Comparison of ENCODE assay signal across 22 cellular contexts in genomic region chr12:132215644-132215989, GRCh38.
DNase-seq lines count a peak whose midpoint lies in the region; ATAC-seq, FAIRE-seq and TF ChIP-seq lines count a peak whose summit lies in the region.
"Had no signal": no experiment of that assay in that cellular context is flagged by ENCODE, and none has a peak within 500 bp of the region (broad histone marks: within the 10 kb centered on the region; RNA-seq: fewer than 3 reads in every experiment).

No MANE protein-coding gene starts in this region.

- H3K79me1 ChIP-seq in H1 (ENCODE audit: low read depth, low read length), result no peaks in the 10 kb centered on the region
- no peaks in the 10 kb centered on the region for H3K79me1 ChIP-seq in neuronal stem cell (ENCODE audit: low read depth, low read length)

- no peaks in the 10 kb centered on the region for H3K79me2 ChIP-seq in H1 (ENCODE audit: control insufficient read depth in 1 of 2, insufficient read depth in 2 of 2, low read length in 2 of 2)

- H3K14ac ChIP-seq in H1 (ENCODE audit: insufficient read length), result peak overlapping the region; percentile 5
- H3K14ac ChIP-seq in neuronal stem cell (ENCODE audit: low read length), result peak overlapping the region; percentile 71

- intact Hi-C loops in activated CD4-positive, alpha-beta T cell treated with anti-CD3 and anti-CD28 coated beads, Interleukin-2, amount 10 ng/mL, durations not matched to agents 24 days and 14 days (cut with micrococcal nuclease), result no loop called here

- H3K4me2 ChIP-seq in BLaER1, result 0 out of 2 replicates have a peak overlapping the region, but pooled peaks have one; percentile 24
- no peak overlapping the region for H3K4me2 ChIP-seq in H1 (ENCODE audit: insufficient read depth in 1 of 2, low read depth in 2 of 2, low read length in 2 of 2)
- H3K4me2 ChIP-seq in neuronal stem cell (ENCODE audit: insufficient read depth, low read length, poor library complexity, severe bottlenecking), result no peak overlapping the region

- H3K27ac ChIP-seq in BLaER1 (no peak overlapping the region), H1 (ENCODE audit: low read depth, low read length) (no peak overlapping the region), neuronal stem cell (replicated peaks; ENCODE audit: low read length) (no peak overlapping the region)
- H3K27ac ChIP-seq: 22Rv1; BLaER1 treated with 17β-estradiol and CSF1 and Interleukin-3, amounts not matched to agents 10 nM and 100 nM had no signal

- no peak for TF ChIP-seq POLR2A in H1 (IDR thresholded peaks at IDR 0.05; ENCODE audit: control extremely low read depth in 1 of 2, low read depth in 2 of 2, low read length in 2 of 2)

- no peak overlapping the region for H3K4me3 Mint-ChIP-seq in activated CD4-positive, alpha-beta T cell treated with anti-CD3 and anti-CD28 coated beads, Interleukin-2, amount 10 ng/mL, durations not matched to agents 7 days and 5 days
- H3K4me3 Mint-ChIP-seq in activated CD4-positive, alpha-beta T cell treated with anti-CD3 and anti-CD28 coated beads, Interleukin-2, amount 10 ng/mL, durations not matched to agents 24 days and 14 days, result no peak overlapping the region
- H3K4me3 Mint-ChIP-seq in stimulated activated effector memory CD8-positive, alpha-beta T cell treated with anti-CD3 and anti-CD28 coated beads, Interleukin-12 subunit alpha, Interleukin-12 subunit beta, amount 100 ng/mL, for 72 hours, result no peak overlapping the region
- H3K4me3 Mint-ChIP-seq: B cell; CD14-positive monocyte; CD4-positive, alpha-beta T cell; CD8-positive, alpha-beta memory T cell; H9 had no signal

- ATAC-seq in HG02938 (IDR thresholded peaks at IDR 0.05; ENCODE audit: unreplicated experiment), result no peak
- no peak for ATAC-seq in stimulated activated effector memory CD8-positive, alpha-beta T cell treated with anti-CD3 and anti-CD28 coated beads, Interleukin-12 subunit alpha, Interleukin-12 subunit beta, amount 100 ng/mL, for 72 hours
- ATAC-seq: GM12878, HCT116 had no signal

- H3K36me3 ChIP-seq in BLaER1, result no peaks in the 10 kb centered on the region
- H3K36me3 ChIP-seq in H1 (ENCODE audit: control insufficient read depth in 2 of 4, insufficient read depth in 4 of 4, low read length in 3 of 4), result no peaks in the 10 kb centered on the region
- no peaks in the 10 kb centered on the region for H3K36me3 ChIP-seq in neuronal stem cell (replicated peaks in 1 of 2; ENCODE audit: control insufficient read depth in 2 of 2, insufficient read depth in 2 of 2, low read length in 2 of 2)
- H3K36me3 ChIP-seq: BLaER1 treated with 17β-estradiol and CSF1 and Interleukin-3, amounts not matched to agents 10 nM and 100 nM had no signal

- H2AFZ ChIP-seq in H1 (ENCODE audit: low read length), result no peak overlapping the region
- no peak overlapping the region for H2AFZ ChIP-seq in neuronal stem cell (ENCODE audit: low read length)

- H3K27ac Mint-ChIP-seq in activated CD4-positive, alpha-beta T cell treated with anti-CD3 and anti-CD28 coated beads, Interleukin-2, amount 10 ng/mL, durations not matched to agents 7 days and 5 days, result peak overlapping the region; percentile 21
- no peak overlapping the region for H3K27ac Mint-ChIP-seq in activated CD4-positive, alpha-beta T cell treated with anti-CD3 and anti-CD28 coated beads, Interleukin-2, amount 10 ng/mL, durations not matched to agents 24 days and 14 days
- no peak overlapping the region for H3K27ac Mint-ChIP-seq in stimulated activated effector memory CD8-positive, alpha-beta T cell treated with anti-CD3 and anti-CD28 coated beads, Interleukin-12 subunit alpha, Interleukin-12 subunit beta, amount 100 ng/mL, for 72 hours
- H3K27ac Mint-ChIP-seq: B cell; CD14-positive monocyte; CD4-positive, alpha-beta T cell; H9 had no signal

- no peak for TF ChIP-seq EP300 in H1 (IDR thresholded peaks at IDR 0.05; ENCODE audit: borderline replicate concordance in 1 of 2, low read depth in 2 of 2, low read length in 2 of 2)

- H4K20me1 ChIP-seq in BLaER1 (no peaks in the 10 kb centered on the region), H1 (replicated peaks in 1 of 2; ENCODE audit: control insufficient read depth in 1 of 2, insufficient read depth in 2 of 2, low read length in 2 of 2) (peaks cover 3 to 6% of the 10 kb centered on the region in 2 experiments)
- H4K20me1 ChIP-seq: BLaER1 treated with 17β-estradiol and CSF1 and Interleukin-3, amounts not matched to agents 10 nM and 100 nM had no signal

- POLR2A ChIA-PET in activated CD4-positive, alpha-beta T cell treated with anti-CD3 and anti-CD28 coated beads, Interleukin-2, amount 10 ng/mL, durations not matched to agents 7 days and 5 days (lab: Charles Lee), result no interaction called here
- POLR2A ChIA-PET in H1 (lab: Charles Lee; ENCODE audit: partially characterized antibody), result no interaction called here

- H2BK5ac ChIP-seq in H1 (ENCODE audit: low read depth, low read length), result no peak overlapping the region
- no peak overlapping the region for H2BK5ac ChIP-seq in neuronal stem cell (ENCODE audit: low read length)

- no peak overlapping the region for H3K4me3 ChIP-seq in BLaER1
- H3K4me3 ChIP-seq in H1 (ENCODE audit: extremely low read depth in 1 of 4, insufficient read depth in 2 of 4, low read depth in 3 of 4, low read length in 4 of 4), result no peak overlapping the region
- H3K4me3 ChIP-seq in neuronal stem cell (ENCODE audit: low read length in 2 of 2), result no peak overlapping the region
- H3K4me3 ChIP-seq: BLaER1 treated with 17β-estradiol and CSF1 and Interleukin-3, amounts not matched to agents 10 nM and 100 nM; GM12878 had no signal

- TF ChIP-seq CTCF in H1 (IDR thresholded peaks at IDR 0.05; ENCODE audit: control extremely low read depth in 1 of 3, insufficient read depth in 1 of 3, low read depth in 1 of 3, low read length in 3 of 3), result no peak

- no peak for DNase-seq in activated CD4-positive, alpha-beta T cell treated with anti-CD3 and anti-CD28 coated beads, Interleukin-2, amount 10 ng/mL, durations not matched to agents 7 days and 5 days
- DNase-seq in activated CD4-positive, alpha-beta T cell treated with anti-CD3 and anti-CD28 coated beads, Interleukin-2, amount 10 ng/mL, durations not matched to agents 24 days and 14 days, result no peak
- no peak for DNase-seq in H1 (ENCODE audit: low read depth in 1 of 2, low spot score in 2 of 2)
- DNase-seq in neuronal stem cell (ENCODE audit: low spot score), result no peak
- DNase-seq in stimulated activated effector memory CD8-positive, alpha-beta T cell treated with anti-CD3 and anti-CD28 coated beads, Interleukin-12 subunit alpha, Interleukin-12 subunit beta, amount 100 ng/mL, for 72 hours (ENCODE audit: low spot score in 2 of 2), result no peak
- DNase-seq: CD8-positive, alpha-beta memory T cell; DMS 273 treated with DMSO at 0.1 percent for 48 hours; DMS79; EL; GDM1; H9 had no signal

- no peak overlapping the region for H2AK5ac ChIP-seq in H1 (ENCODE audit: low read depth, low read length)
- no peak overlapping the region for H2AK5ac ChIP-seq in neuronal stem cell (ENCODE audit: low read depth, low read length)

- H3K23ac ChIP-seq in H1 (ENCODE audit: insufficient read length), result no peak overlapping the region
- peak overlapping the region; percentile 65 for H3K23ac ChIP-seq in neuronal stem cell (ENCODE audit: low read depth, low read length, poor library complexity)

- TF ChIP-seq RAD21 in H1 (IDR thresholded peaks at IDR 0.05 in 1 of 2, conservative IDR thresholded peaks at IDR 0.05 in 1 of 2; ENCODE audit: low read depth in 2 of 2, low read length in 2 of 2), result no peak

- peaks cover 4% of the 10 kb centered on the region for H3K9me3 Mint-ChIP-seq in activated CD4-positive, alpha-beta T cell treated with anti-CD3 and anti-CD28 coated beads, Interleukin-2, amount 10 ng/mL, durations not matched to agents 7 days and 5 days
- peaks cover 10% of the 10 kb centered on the region for H3K9me3 Mint-ChIP-seq in activated CD4-positive, alpha-beta T cell treated with anti-CD3 and anti-CD28 coated beads, Interleukin-2, amount 10 ng/mL, durations not matched to agents 24 days and 14 days
- H3K9me3 Mint-ChIP-seq in stimulated activated effector memory CD8-positive, alpha-beta T cell treated with anti-CD3 and anti-CD28 coated beads, Interleukin-12 subunit alpha, Interleukin-12 subunit beta, amount 100 ng/mL, for 72 hours, result peaks cover 3% of the 10 kb centered on the region
- H3K9me3 Mint-ChIP-seq: CD4-positive, alpha-beta T cell had no signal

- H2BK15ac ChIP-seq in H1 (ENCODE audit: low read length), result no peak overlapping the region
- H2BK15ac ChIP-seq in neuronal stem cell (ENCODE audit: low read length), result no peak overlapping the region

- H4K8ac ChIP-seq in H1 (ENCODE audit: extremely low read depth, insufficient read depth, low read length) (no peak overlapping the region), neuronal stem cell (ENCODE audit: low read depth, low read length) (no peak overlapping the region)

- no peak for FAIRE-seq in H1 (lab: Jason Lieb, UNC)
- FAIRE-seq: A204.1, D721Med, GM12878 had no signal

- peaks cover 3% of the 10 kb centered on the region for H3K27me3 Mint-ChIP-seq in activated CD4-positive, alpha-beta T cell treated with anti-CD3 and anti-CD28 coated beads, Interleukin-2, amount 10 ng/mL, durations not matched to agents 7 days and 5 days
- H3K27me3 Mint-ChIP-seq in activated CD4-positive, alpha-beta T cell treated with anti-CD3 and anti-CD28 coated beads, Interleukin-2, amount 10 ng/mL, durations not matched to agents 24 days and 14 days, result peaks cover 7% of the 10 kb centered on the region

- no peak overlapping the region for H4K91ac ChIP-seq in H1 (replicated peaks; ENCODE audit: insufficient read length, low read length)
- H4K91ac ChIP-seq in neuronal stem cell (ENCODE audit: low read depth, low read length, poor library complexity), result no peak overlapping the region

- H3K9me3 ChIP-seq in BLaER1 (0 out of 2 replicates have a peak, but pooled peaks cover 3% of the 10 kb centered on the region), H1 (ENCODE audit: insufficient read depth in 2 of 2, low read depth in 1 of 2, low read length in 1 of 2) (peaks cover 0 to 3% of the 10 kb centered on the region in 2 experiments; a peak in 2 of 4 replicates), neuronal stem cell (replicated peaks in 1 of 2; ENCODE audit: control insufficient read depth in 2 of 2, insufficient read depth in 1 of 2, low read depth in 1 of 2, low read length in 2 of 2) (peaks cover 1 to 5% of the 10 kb centered on the region in 2 donors)

- 73% methylated on average over 9 of the region's 10 CpGs; no CpG with 5 or more reads in 1 of the 2 experiments for WGBS in H1 (ENCODE audit: extremely low coverage in 1 of 2, insufficient coverage in 1 of 2, insufficient read length in 1 of 2, insufficient replicate concordance in 2 of 2, low coverage in 1 of 2, low lambda C conversion rate in 2 of 2, missing lambda C conversion rate in 1 of 2), 2 experiments
- no CpG with 5 or more reads among the region's 10 CpGs for WGBS in neuronal stem cell (ENCODE audit: extremely low coverage in 2 of 2, insufficient read length in 2 of 2, insufficient replicate concordance in 1 of 2), 2 donors

- H3K9ac ChIP-seq in BLaER1, result no peak overlapping the region
- H3K9ac ChIP-seq in H1 (replicated peaks in 1 of 4; ENCODE audit: extremely low read depth in 1 of 4, low read depth in 3 of 4, low read length in 3 of 4), result no peak overlapping the region
- no peak overlapping the region for H3K9ac ChIP-seq in neuronal stem cell (ENCODE audit: low read depth, low read length, poor library complexity)
- H3K9ac ChIP-seq: BLaER1 treated with 17β-estradiol and CSF1 and Interleukin-3, amounts not matched to agents 10 nM and 100 nM had no signal

- no peak overlapping the region for H3K4ac ChIP-seq in H1 (replicated peaks; ENCODE audit: insufficient read length, low read depth, low read length)
- no peak overlapping the region for H3K4ac ChIP-seq in neuronal stem cell (ENCODE audit: low read length)

- H3K27me3 ChIP-seq in BLaER1 (no peaks in the 10 kb centered on the region), H1 (replicated peaks in 1 of 4; ENCODE audit: control insufficient read depth in 3 of 4, extremely low read depth in 1 of 4, insufficient read depth in 3 of 4, low read length in 3 of 4) (peaks cover 7 to 28% (median 23%) of the 10 kb centered on the region in 4 experiments), neuronal stem cell (ENCODE audit: control insufficient read depth in 3 of 3, insufficient read depth in 3 of 3, low read depth in 1 of 3, low read length in 3 of 3) (peaks cover 0 to 17% (median 10%) of the 10 kb centered on the region in 3 experiments)

- no peak overlapping the region for H2BK20ac ChIP-seq in H1 (ENCODE audit: low read length)

- H3K4me1 ChIP-seq in BLaER1 (peaks cover 65% of the 10 kb centered on the region), H1 (replicated peaks in 1 of 4; ENCODE audit: control insufficient read depth in 3 of 4, insufficient read depth in 4 of 4, low read length in 3 of 4) (no peaks in the 10 kb centered on the region), neuronal stem cell (ENCODE audit: control insufficient read depth in 2 of 2, insufficient read depth in 1 of 2, low read depth in 1 of 2, low read length in 2 of 2) (no peaks in the 10 kb centered on the region)

- CTCF ChIA-PET in activated CD4-positive, alpha-beta T cell treated with anti-CD3 and anti-CD28 coated beads, Interleukin-2, amount 10 ng/mL, durations not matched to agents 7 days and 5 days (lab: Charles Lee), result no interaction called here
- CTCF ChIA-PET in H1 (lab: Charles Lee; ENCODE audit: partially characterized antibody), result interaction anchor here (1.1 to 1.7 kb wide), 2 partner anchors 11 to 22 kb away, joined by 3 to 4 read pairs; no protein-coding TSS in a partner anchor

- no peak overlapping the region for H4K5ac ChIP-seq in H1 (ENCODE audit: insufficient read length, low read depth, low read length)

- no peak overlapping the region for H3K18ac ChIP-seq in H1 (ENCODE audit: extremely low read depth, low read length)
- no peak overlapping the region for H3K18ac ChIP-seq in neuronal stem cell (ENCODE audit: low read length)

- H3K36me3 Mint-ChIP-seq in activated CD4-positive, alpha-beta T cell treated with anti-CD3 and anti-CD28 coated beads, Interleukin-2, amount 10 ng/mL, durations not matched to agents 7 days and 5 days (ENCODE audit: low read depth), result peaks cover 3% of the 10 kb centered on the region
- no peaks in the 10 kb centered on the region for H3K36me3 Mint-ChIP-seq in activated CD4-positive, alpha-beta T cell treated with anti-CD3 and anti-CD28 coated beads, Interleukin-2, amount 10 ng/mL, durations not matched to agents 24 days and 14 days (ENCODE audit: low read depth)
- no peaks in the 10 kb centered on the region for H3K36me3 Mint-ChIP-seq in stimulated activated effector memory CD8-positive, alpha-beta T cell treated with anti-CD3 and anti-CD28 coated beads, Interleukin-12 subunit alpha, Interleukin-12 subunit beta, amount 100 ng/mL, for 72 hours
- H3K36me3 Mint-ChIP-seq: CD14-positive monocyte had no signal

- H2BK12ac ChIP-seq in H1 (ENCODE audit: low read depth, low read length) (no peak overlapping the region), neuronal stem cell (ENCODE audit: low read length) (no peak overlapping the region)

- H3K4me1 Mint-ChIP-seq in activated CD4-positive, alpha-beta T cell treated with anti-CD3 and anti-CD28 coated beads, Interleukin-2, amount 10 ng/mL, durations not matched to agents 7 days and 5 days, result peaks cover 2% of the 10 kb centered on the region
- no peaks in the 10 kb centered on the region for H3K4me1 Mint-ChIP-seq in activated CD4-positive, alpha-beta T cell treated with anti-CD3 and anti-CD28 coated beads, Interleukin-2, amount 10 ng/mL, durations not matched to agents 24 days and 14 days
- peaks cover 26% of the 10 kb centered on the region for H3K4me1 Mint-ChIP-seq in stimulated activated effector memory CD8-positive, alpha-beta T cell treated with anti-CD3 and anti-CD28 coated beads, Interleukin-12 subunit alpha, Interleukin-12 subunit beta, amount 100 ng/mL, for 72 hours
- H3K4me1 Mint-ChIP-seq: CD14-positive monocyte had no signal

- no peak overlapping the region for H3K56ac ChIP-seq in H1 (replicated peaks; ENCODE audit: insufficient read length, low read depth, low read length)

- peaks cover 12% of the 10 kb centered on the region; the same call in 1 of the 2 replicates for H3K23me2 ChIP-seq in H1 (ENCODE audit: low read depth, low read length)

- H2BK120ac ChIP-seq in H1 (replicated peaks; ENCODE audit: low read depth, low read length) (no peak overlapping the region), neuronal stem cell (ENCODE audit: low read depth, low read length) (no peak overlapping the region)
